In genomic region chr3:188268336-188268735, GRCh38 we compare ENCODE assay signal across 1 cellular context.
TF ChIP-seq lines count a peak whose summit lies in the region.

No MANE protein-coding gene starts in this region.

TF ChIP-seq in H1, 55 proteins besides CTCF, POLR2A, EP300 and RAD21 (continued from another document):
- TF ChIP-seq BACH1 (IDR thresholded peaks at IDR 0.05; ENCODE audit: low read length) (no peak), SAP30 (IDR thresholded peaks at IDR 0.05; ENCODE audit: insufficient read depth, insufficient replicate concordance, low read length) (no peak), CHD2 (IDR thresholded peaks at IDR 0.05; ENCODE audit: low read length) (no peak), FOSL1 (IDR thresholded peaks at IDR 0.05; ENCODE audit: insufficient read depth, low read depth, low read length) (no peak)
